Comparison of ENCODE assay signal across 15 cellular contexts in genomic region chr5:41747291-41747690, GRCh38.
DNase-seq lines count a peak whose midpoint lies in the region; ATAC-seq and TF ChIP-seq lines count a peak whose summit lies in the region.
"Had no signal": no experiment of that assay in that cellular context is flagged by ENCODE, and none has a peak within 500 bp of the region (broad histone marks: within the 10 kb centered on the region; RNA-seq: fewer than 3 reads in every experiment).

No MANE protein-coding gene starts in this region.

- no peak overlapping the region for H3K4me3 Mint-ChIP-seq in Calu3 (ENCODE audit: low read depth, unreplicated experiment)
- H3K4me3 Mint-ChIP-seq: GM23338; stimulated activated memory B cell treated with anti-CD40 and anti-IgM and Interleukin-4, amounts not matched to agents 10 μg/mL and 1 μg/mL and 100 μg/mL, for 72 hours had no signal

- H3K79me2 ChIP-seq in hepatocyte = no peaks in the 10 kb centered on the region

- H3K27me3 ChIP-seq in hepatocyte = no peaks in the 10 kb centered on the region

- CTCF ChIA-PET in Calu3 (lab: Charles Lee) = no interaction called here

- intact Hi-C loops in Calu3 (cut with micrococcal nuclease; ENCODE audit: unreplicated experiment) = no loop called here

- no peaks in the 10 kb centered on the region for H3K9me2 ChIP-seq in hepatocyte (replicated peaks; ENCODE audit: insufficient read depth)

- H3K9me3 ChIP-seq in hepatocyte (ENCODE audit: low read depth) = no peaks in the 10 kb centered on the region

- no TSS peak for BruUV-seq in Calu3 (replicated peaks; lab: Mats Ljungman, UMichigan)

- no peaks in the 10 kb centered on the region for H3K9me3 Mint-ChIP-seq in Calu3 (ENCODE audit: low read depth, unreplicated experiment)
- H3K9me3 Mint-ChIP-seq: GM23338 had no signal

- no peak for ATAC-seq in GM21360 (IDR thresholded peaks at IDR 0.05; ENCODE audit: unreplicated experiment)
- ATAC-seq in activated CD4-positive, CD25-positive, alpha-beta regulatory T cell treated with anti-CD3 and anti-CD28 coated beads, Interleukin-2, amount 50 U/mL, for 24 hours = no peak
- ATAC-seq: GM23338; stimulated activated memory B cell treated with anti-CD40 and anti-IgM and Interleukin-4, amounts not matched to agents 10 μg/mL and 1 μg/mL and 100 μg/mL, for 72 hours had no signal

- H3K27ac ChIP-seq in hepatocyte = no peak overlapping the region

- no peaks in the 10 kb centered on the region for H3K36me3 ChIP-seq in hepatocyte (replicated peaks; ENCODE audit: insufficient read depth, low read depth)

- no peak overlapping the region for H3K4me2 ChIP-seq in hepatocyte
- H3K4me2 ChIP-seq: GM23338 had no signal

- H3K4me3 ChIP-seq in hepatocyte = no peak overlapping the region
- H3K4me3 ChIP-seq: GM23338 had no signal

- H3K36me3 Mint-ChIP-seq in Calu3 (ENCODE audit: insufficient read depth, unreplicated experiment) = no peaks in the 10 kb centered on the region

- no peaks in the 10 kb centered on the region for H3K4me1 ChIP-seq in hepatocyte (ENCODE audit: insufficient read depth)

- no peaks in the 10 kb centered on the region for H3K27me3 Mint-ChIP-seq in Calu3 (ENCODE audit: unreplicated experiment)
- H3K27me3 Mint-ChIP-seq: stimulated activated memory B cell treated with anti-CD40 and anti-IgM and Interleukin-4, amounts not matched to agents 10 μg/mL and 1 μg/mL and 100 μg/mL, for 72 hours had no signal

- H4K20me1 ChIP-seq in hepatocyte (ENCODE audit: insufficient read depth, poor library complexity, severe bottlenecking) = no peaks in the 10 kb centered on the region

- no peaks in the 10 kb centered on the region for H3K4me1 Mint-ChIP-seq in Calu3 (ENCODE audit: low read depth, unreplicated experiment)
- H3K4me1 Mint-ChIP-seq: stimulated activated memory B cell treated with anti-CD40 and anti-IgM and Interleukin-4, amounts not matched to agents 10 μg/mL and 1 μg/mL and 100 μg/mL, for 72 hours had no signal

- WGBS in hepatocyte (ENCODE audit: low lambda C conversion rate, missing lambda C conversion rate) = 52% methylated on average over 1 of the region's 1 CpG

- H3K27ac Mint-ChIP-seq in Calu3 (ENCODE audit: unreplicated experiment) = no peak overlapping the region
- H3K27ac Mint-ChIP-seq: activated T-helper 2 cell treated with anti-CD3 and anti-CD28 coated beads, Interferon-gamma antibody, Interleukin-2, Interleukin-4, amounts not matched to agents 10 μg/mL and 5 μg/mL and 100 μg/mL, durations not matched to agents 14 hours and 24 hours and 36 hours; GM23338; stimulated activated memory B cell treated with anti-CD40 and anti-IgM and Interleukin-4, amounts not matched to agents 10 μg/mL and 1 μg/mL and 100 μg/mL, for 72 hours had no signal

- DNase-seq in Calu3 (peak; percentile 13), M059J (ENCODE audit: low read depth) (peak; percentile 42), astrocyte of the hippocampus (ENCODE audit: low read depth, low spot score) (peak; percentile 76), hepatocyte (ENCODE audit: low spot score) (peak; percentile 50), DMS153 treated with DMSO at 0.1 percent for 48 hours (lab: John Stamatoyannopoulos, UW; ENCODE audit: unreplicated experiment) (no peak), DMS114 treated with DMSO at 0.1 percent for 48 hours (lab: John Stamatoyannopoulos, UW; ENCODE audit: unreplicated experiment) (no peak)
- DNase-seq: activated CD4-positive, alpha-beta T cell treated with anti-CD3 and anti-CD28 coated beads, Interleukin-2, amount 50 U/mL, for 1 hour; C1 segment of cervical spinal cord; cerebellar nuclear complex; KBM-7 had no signal

- no peak overlapping the region for H2AFZ ChIP-seq in hepatocyte
- H2AFZ ChIP-seq: GM23338 had no signal

- TF ChIP-seq CTCF in Calu3 (IDR thresholded peaks at IDR 0.05; ENCODE audit: unreplicated experiment) (no peak), hepatocyte (IDR thresholded peaks at IDR 0.05; ENCODE audit: poor library complexity) (no peak)

Comparison
In these comparisons a context has a peak if more than half of its experiments do, and no peak if none do; other contexts are left out.
1. DNase-seq: peak in Calu3 (single experiment), M059J (single experiment), astrocyte of the hippocampus (single experiment) and hepatocyte (single experiment); none in DMS153 treated with DMSO at 0.1 percent for 48 hours (single experiment) and DMS114 treated with DMSO at 0.1 percent for 48 hours (single experiment).